ENCODE assay signal across 22 cellular contexts in genomic region chr11:96070453-96070852, GRCh38.
"Had no signal": no experiment of that assay in that cellular context is flagged by ENCODE, and none has a peak within 500 bp of the region (broad histone marks: within the 10 kb centered on the region; RNA-seq: fewer than 3 reads in every experiment).

No MANE protein-coding gene starts in this region.

- FAIRE-seq: endothelial cell of umbilical vein, keratinocyte had no signal

- H3K36me3 ChIP-seq: gastroesophageal sphincter, right atrium auricular region, thoracic aorta, upper lobe of left lung had no signal

- H3K9me3 ChIP-seq: gastroesophageal sphincter, right atrium auricular region, spleen, thoracic aorta, upper lobe of left lung had no signal

- H3K27me3 ChIP-seq: gastroesophageal sphincter, hepatocyte, right atrium auricular region, spleen, upper lobe of left lung had no signal

- DNase-seq: activated B cell treated with CpG ODN at 0.5 μM for 24 hours; activated CD4-positive, alpha-beta T cell treated with anti-CD3 and anti-CD28 coated beads, Interleukin-2, amount 50 U/mL, for 4 hours; activated CD8-positive, alpha-beta memory T cell treated with anti-CD3 and anti-CD28 coated beads, Interleukin-2, amount 50 U/mL, for 4 hours; activated gamma-delta T cell treated with Interleukin-2 at 50 U/mL for 16 hours; activated naive CD4-positive, alpha-beta T cell treated with anti-CD3 and anti-CD28 coated beads, Interleukin-2, amount 50 U/mL, for 16 hours; activated T-cell treated with anti-CD3 and anti-CD28 coated beads, Interleukin-2, amount 50 U/mL, for 1 hour; amniotic stem cell; central memory CD4-positive, alpha-beta T cell; left colon; midbrain; naive thymus-derived CD4-positive, alpha-beta T cell; spleen; stimulated activated naive CD4-positive, alpha-beta T cell treated with Interleukin-2 at 50 U/mL for 16 hours; T-cell had no signal

- ATAC-seq: activated T-helper 17 cell treated with anti-CD3 and anti-CD28 coated beads, Interleukin-2, amount 50 U/mL, for 72 hours; gastroesophageal sphincter; left colon; naive thymus-derived CD4-positive, alpha-beta T cell; T-cell had no signal

- H3K27ac ChIP-seq: gastroesophageal sphincter, hepatocyte, right atrium auricular region, spleen, thoracic aorta, upper lobe of left lung had no signal

- H3K4me3 ChIP-seq: gastroesophageal sphincter, hepatocyte, right atrium auricular region, spleen, thoracic aorta, upper lobe of left lung had no signal

- H3K4me2 ChIP-seq: hepatocyte had no signal

- H2AFZ ChIP-seq: hepatocyte had no signal
